In the genomic region with DNA sequence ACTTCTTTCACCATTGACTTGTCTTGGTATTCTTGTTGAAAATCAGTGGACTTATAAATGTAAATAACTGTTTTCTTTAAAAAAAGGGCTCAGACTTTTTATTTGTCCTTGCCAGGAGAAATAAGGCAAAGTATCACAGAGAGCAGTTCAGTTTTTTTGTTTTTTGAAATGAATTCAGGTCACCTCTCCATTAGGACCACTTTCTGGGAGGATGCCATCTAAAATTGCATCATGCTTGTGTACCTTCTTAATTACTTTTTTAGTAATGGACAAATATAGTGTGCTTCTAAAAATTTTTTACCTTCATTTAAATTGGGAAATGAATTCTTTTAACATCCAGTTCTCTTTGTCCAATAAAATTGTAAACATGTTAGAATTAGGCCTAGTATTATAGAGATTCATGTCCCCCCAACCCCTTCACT, we compare ENCODE assay signal across 11 cellular contexts.
A peak's percentile ranks its signal among the peaks of the same experiment; 100 is the strongest.
DNase-seq lines count a peak whose midpoint lies in the region; ATAC-seq and TF ChIP-seq lines count a peak whose summit lies in the region.
"Had no signal": no experiment of that assay in that cellular context is flagged by ENCODE, and none has a peak within 500 bp of the region (broad histone marks: within the 10 kb centered on the region; RNA-seq: fewer than 3 reads in every experiment).

No MANE protein-coding gene starts in this region.

- no peak overlapping the region for H3K9ac ChIP-seq in iPS-15b (ENCODE audit: low read depth, low read length)

- no peaks in the 10 kb centered on the region for H3K4me1 Mint-ChIP-seq in activated T-cell treated with anti-CD3 and anti-CD28 coated beads, Interleukin-2, amount 50 U/mL, for 4 hours (ENCODE audit: low read depth)

- H3K27me3 ChIP-seq in RWPE2 (ENCODE audit: insufficient read depth, poor library complexity, severe bottlenecking) (no peaks in the 10 kb centered on the region), iPS-15b (ENCODE audit: control insufficient read depth, insufficient read depth, low read length) (no peaks in the 10 kb centered on the region), suprapubic skin (no peaks in the 10 kb centered on the region), dorsolateral prefrontal cortex (no peaks in the 10 kb centered on the region)
- H3K27me3 ChIP-seq: colonic mucosa, sigmoid colon had no signal

- no peaks in the 10 kb centered on the region for H3K9me3 Mint-ChIP-seq in activated T-cell treated with anti-CD3 and anti-CD28 coated beads, Interleukin-2, amount 50 U/mL, for 4 hours
- H3K9me3 Mint-ChIP-seq: CD8-positive, alpha-beta T cell had no signal

- TF ChIP-seq CTCF in RWPE2 (IDR thresholded peaks at IDR 0.05; ENCODE audit: poor library complexity, severe bottlenecking) (no peak), suprapubic skin (IDR thresholded peaks at IDR 0.05) (no peak), dorsolateral prefrontal cortex (IDR thresholded peaks at IDR 0.05 in 54 of 56, conservative IDR thresholded peaks at IDR 0.05 in 2 of 56; ENCODE audit: low read depth in 1 of 56, partially characterized antibody in 56 of 56) (no peak)

- H3K27me3 Mint-ChIP-seq in activated T-cell treated with anti-CD3 and anti-CD28 coated beads, Interleukin-2, amount 50 U/mL, for 4 hours (ENCODE audit: low read depth), result no peaks in the 10 kb centered on the region

- no peak for DNase-seq in activated T-cell treated with anti-CD3 and anti-CD28 coated beads, Interleukin-2, amount 50 U/mL, for 4 hours
- no peak for DNase-seq in activated T-cell treated with anti-CD3 and anti-CD28 coated beads, Interleukin-2, amount 50 U/mL, for 1 hour
- DNase-seq in RWPE2 (ENCODE audit: low spot score) (no peak), suprapubic skin (ENCODE audit: low spot score in 2 of 2) (no peak), dorsolateral prefrontal cortex (no peak)
- DNase-seq in activated naive CD4-positive, alpha-beta T cell treated with Interleukin-2 at 50 U/mL for 16 hours, result no peak
- DNase-seq: CD8-positive, alpha-beta T cell; colonic mucosa; sigmoid colon had no signal

- no peak for ATAC-seq in activated T-cell treated with anti-CD3 and anti-CD28 coated beads, Interleukin-2, amount 50 U/mL, for 4 hours
- no peak for ATAC-seq in RWPE2 (ENCODE audit: low read depth)
- ATAC-seq in GM21529 (IDR thresholded peaks at IDR 0.05; ENCODE audit: unreplicated experiment), result no peak
- ATAC-seq: CD8-positive, alpha-beta T cell had no signal

- H3K4me1 ChIP-seq in RWPE2 (ENCODE audit: insufficient read depth, poor library complexity, severe bottlenecking) (peaks cover 24% of the 10 kb centered on the region), iPS-15b (ENCODE audit: control insufficient read depth, insufficient read depth, low read length) (no peaks in the 10 kb centered on the region), suprapubic skin (no peaks in the 10 kb centered on the region)
- H3K4me1 ChIP-seq: colonic mucosa, sigmoid colon had no signal

- H3K9me3 ChIP-seq in RWPE2 (ENCODE audit: severe bottlenecking) (no peaks in the 10 kb centered on the region), iPS-15b (ENCODE audit: control insufficient read depth, insufficient read depth, low read length) (no peaks in the 10 kb centered on the region), suprapubic skin (no peaks in the 10 kb centered on the region)
- H3K9me3 ChIP-seq: colonic mucosa, sigmoid colon had no signal

- H3K4me3 ChIP-seq in RWPE2 (ENCODE audit: severe bottlenecking), result peak overlapping the region; percentile 30
- peak overlapping the region; percentile 42 for H3K4me3 ChIP-seq in iPS-15b (ENCODE audit: low read depth, low read length)
- H3K4me3 ChIP-seq in suprapubic skin, result peak overlapping the region; percentile 22
- H3K4me3 ChIP-seq in dorsolateral prefrontal cortex, result peak overlapping the region in 4 of 59 donors; percentile 8 to 42 (median 30)
- H3K4me3 ChIP-seq: sigmoid colon had no signal

- no peak for TF ChIP-seq POLR2A in suprapubic skin (IDR thresholded peaks at IDR 0.05)

- H3K4me3 Mint-ChIP-seq in activated T-cell treated with anti-CD3 and anti-CD28 coated beads, Interleukin-2, amount 50 U/mL, for 4 hours, result peak overlapping the region; percentile 64

- no peaks in the 10 kb centered on the region for H3K36me3 ChIP-seq in RWPE2 (ENCODE audit: low read depth)
- no peaks in the 10 kb centered on the region for H3K36me3 ChIP-seq in iPS-15b (ENCODE audit: control insufficient read depth, insufficient read depth, low read length)
- no peaks in the 10 kb centered on the region for H3K36me3 ChIP-seq in suprapubic skin
- H3K36me3 ChIP-seq: colonic mucosa, sigmoid colon had no signal

- H3K27ac ChIP-seq in RWPE2 (ENCODE audit: poor library complexity, severe bottlenecking) (peak overlapping the region; percentile 79), suprapubic skin (peak overlapping the region; percentile 2), dorsolateral prefrontal cortex (no peak overlapping the region)
- H3K27ac ChIP-seq: colonic mucosa, sigmoid colon had no signal

- intact Hi-C loops in dorsolateral prefrontal cortex (cut with DNase I), result no loop called here

- TF ChIP-seq EP300 in suprapubic skin (IDR thresholded peaks at IDR 0.05), result no peak

- H3K36me3 Mint-ChIP-seq in activated T-cell treated with anti-CD3 and anti-CD28 coated beads, Interleukin-2, amount 50 U/mL, for 4 hours (ENCODE audit: insufficient read depth), result peaks cover 2% of the 10 kb centered on the region

Comparison
In these comparisons a context has a peak if more than half of its experiments do, and no peak if none do; other contexts are left out.
1. H3K27ac ChIP-seq: peak in RWPE2 (single experiment) and suprapubic skin (single experiment); none in dorsolateral prefrontal cortex (0 of 59).